ENCODE assay signal across 10 cellular contexts in genomic region chr5:102453716-102454115, GRCh38. TPM values are rescaled to one million over a fixed set of nuclear protein-coding genes. Genes with fewer than 3 reads are reported as not detected.
DNase-seq lines count a peak whose midpoint lies in the region; ATAC-seq and TF ChIP-seq lines count a peak whose summit lies in the region.
"Had no signal": no experiment of that assay in that cellular context is flagged by ENCODE, and none has a peak within 500 bp of the region (broad histone marks: within the 10 kb centered on the region; RNA-seq: fewer than 3 reads in every experiment).

No MANE protein-coding gene starts in this region.

- no peaks in the 10 kb centered on the region for H3K79me1 ChIP-seq in neuronal stem cell (ENCODE audit: low read depth, low read length)

- H3K4me2 ChIP-seq in MM.1S (ENCODE audit: low read depth, low read length) (peak overlapping the region; percentile 48), neuronal stem cell (ENCODE audit: insufficient read depth, low read length, poor library complexity, severe bottlenecking) (no peak overlapping the region), Karpas-422 (ENCODE audit: low read depth, low read length, poor library complexity, severe bottlenecking) (no peak overlapping the region)

- no peak overlapping the region for H2BK5ac ChIP-seq in neuronal stem cell (ENCODE audit: low read length)

- H3K27me3 ChIP-seq in MM.1S (replicated peaks; ENCODE audit: insufficient read depth, low read length) (no peaks in the 10 kb centered on the region), neuronal stem cell (ENCODE audit: control insufficient read depth in 3 of 3, insufficient read depth in 3 of 3, low read depth in 1 of 3, low read length in 3 of 3) (no peaks in the 10 kb centered on the region), Karpas-422 (ENCODE audit: low read length) (no peaks in the 10 kb centered on the region)
- H3K27me3 ChIP-seq: cardiac muscle cell had no signal

- H3K4me1 ChIP-seq in MM.1S (ENCODE audit: low read length) (no peaks in the 10 kb centered on the region), neuronal stem cell (ENCODE audit: control insufficient read depth in 2 of 2, insufficient read depth in 1 of 2, low read depth in 1 of 2, low read length in 2 of 2) (no peaks in the 10 kb centered on the region), Karpas-422 (ENCODE audit: low read length) (no peaks in the 10 kb centered on the region)

- no peak overlapping the region for H2BK120ac ChIP-seq in neuronal stem cell (ENCODE audit: low read depth, low read length)

- no peak overlapping the region for H3K23ac ChIP-seq in neuronal stem cell (ENCODE audit: low read depth, low read length, poor library complexity)

- H2BK15ac ChIP-seq in neuronal stem cell (ENCODE audit: low read length): no peak overlapping the region

- DNase-seq in NOMO-1 treated with DMSO at 0.1 percent for 48 hours (lab: John Stamatoyannopoulos, UW; ENCODE audit: unreplicated experiment): peak; percentile 14
- no peak for DNase-seq in NOMO-1 treated with dmso at 0.1 percent for 144 hours (lab: John Stamatoyannopoulos, UW; ENCODE audit: unreplicated experiment)
- DNase-seq in MM.1S: peak; percentile 65
- no peak for DNase-seq in neuronal stem cell (ENCODE audit: low spot score)
- no peak for DNase-seq in stimulated activated naive CD4-positive, alpha-beta T cell treated with Interleukin-2 at 50 U/mL for 16 hours (lab: John Stamatoyannopoulos, UW)
- no peak for DNase-seq in Karpas-422

- H3K79me2 ChIP-seq in MM.1S (ENCODE audit: low read length) (no peaks in the 10 kb centered on the region), Karpas-422 (ENCODE audit: low read length) (no peaks in the 10 kb centered on the region)

- H3K27ac ChIP-seq in MM.1S (ENCODE audit: low read length) (no peak overlapping the region), neuronal stem cell (replicated peaks; ENCODE audit: low read length) (no peak overlapping the region), Karpas-422 (ENCODE audit: low read length) (no peak overlapping the region)
- H3K27ac ChIP-seq: cardiac muscle cell had no signal

- H3K9me3 ChIP-seq in MM.1S (replicated peaks; ENCODE audit: insufficient read depth, low read length) (no peaks in the 10 kb centered on the region), neuronal stem cell (replicated peaks in 1 of 2; ENCODE audit: control insufficient read depth in 2 of 2, insufficient read depth in 1 of 2, low read depth in 1 of 2, low read length in 2 of 2) (peaks cover 0 to 5% of the 10 kb centered on the region in 2 donors), Karpas-422 (ENCODE audit: low read length) (no peaks in the 10 kb centered on the region)

- no peak overlapping the region for H3K14ac ChIP-seq in neuronal stem cell (ENCODE audit: low read length)

- H2AFZ ChIP-seq in MM.1S (ENCODE audit: low read length) (peak overlapping the region; percentile 68), neuronal stem cell (ENCODE audit: low read length) (peak overlapping the region; percentile 10), Karpas-422 (ENCODE audit: low read length) (no peak overlapping the region; the same call in none of the 2 replicates)

- no peak overlapping the region for H4K91ac ChIP-seq in neuronal stem cell (ENCODE audit: low read depth, low read length, poor library complexity)

- no peak overlapping the region for H3K18ac ChIP-seq in neuronal stem cell (ENCODE audit: low read length)

- H3K9ac ChIP-seq in MM.1S (ENCODE audit: low read length): no peak overlapping the region
- no peak overlapping the region for H3K9ac ChIP-seq in neuronal stem cell (ENCODE audit: low read depth, low read length, poor library complexity)
- H3K9ac ChIP-seq in Karpas-422 (ENCODE audit: low read length): no peak overlapping the region

- no peaks in the 10 kb centered on the region for H3K9me2 ChIP-seq in MM.1S (replicated peaks; ENCODE audit: insufficient read depth, low read length)
- H3K9me2 ChIP-seq in Karpas-422 (replicated peaks; ENCODE audit: insufficient read depth, low read length): no peaks in the 10 kb centered on the region

- H3K4ac ChIP-seq in neuronal stem cell (ENCODE audit: low read length): no peak overlapping the region

- H2AK5ac ChIP-seq in neuronal stem cell (ENCODE audit: low read depth, low read length): no peak overlapping the region

- ATAC-seq in HG02763 (IDR thresholded peaks at IDR 0.05; ENCODE audit: unreplicated experiment): peak; percentile 95
- ATAC-seq in esophagus mucosa: no peak
- ATAC-seq: HCT116 had no signal

- H3K36me3 ChIP-seq in MM.1S (replicated peaks; ENCODE audit: insufficient read depth, low read length): no peaks in the 10 kb centered on the region
- H3K36me3 ChIP-seq in neuronal stem cell (replicated peaks in 1 of 2; ENCODE audit: control insufficient read depth in 2 of 2, insufficient read depth in 2 of 2, low read length in 2 of 2): no peaks in the 10 kb centered on the region
- no peaks in the 10 kb centered on the region for H3K36me3 ChIP-seq in Karpas-422 (ENCODE audit: insufficient read depth, low read length)
- H3K36me3 ChIP-seq: cardiac muscle cell had no signal

- no peak for TF ChIP-seq CTCF in MM.1S (IDR thresholded peaks at IDR 0.05; ENCODE audit: low read length)

- H3F3A ChIP-seq in MM.1S (ENCODE audit: insufficient read depth, low read length): no peaks in the 10 kb centered on the region

- H3K4me3 ChIP-seq in MM.1S (ENCODE audit: low read length): peak overlapping the region; percentile 4; the same call in 1 of the 2 replicates
- H3K4me3 ChIP-seq in neuronal stem cell (ENCODE audit: low read length in 2 of 2): no peak overlapping the region
- no peak overlapping the region for H3K4me3 ChIP-seq in Karpas-422 (ENCODE audit: low read length)
- H3K4me3 ChIP-seq: cardiac muscle cell had no signal

- H4K8ac ChIP-seq in neuronal stem cell (ENCODE audit: low read depth, low read length): no peak overlapping the region

- H4K20me1 ChIP-seq in MM.1S (ENCODE audit: insufficient read depth, low read length) (no peaks in the 10 kb centered on the region), Karpas-422 (ENCODE audit: insufficient read depth, low read depth, low read length) (no peaks in the 10 kb centered on the region)

- H2BK12ac ChIP-seq in neuronal stem cell (ENCODE audit: low read length): no peak overlapping the region

RNA-seq across cellular contexts. Expression of gene SLCO6A1, which starts 45.1 kb away (rescaled TPM):
- polyA plus RNA-seq in neuronal stem cell (2013, experiment 1 of 2): 0.03 TPM
- polyA plus RNA-seq in neuronal stem cell (2013, experiment 2 of 2): 0.11 TPM
- total RNA-seq in esophagus mucosa: not detected
- total RNA-seq in Karpas-422 (2014; rRNA removed; shearing (Covaris generic); ENCODE audit: low replicate concordance): not detected in 2 replicates
- total RNA-seq: cardiac muscle cell had no signal
- polyA plus RNA-seq: cardiac muscle cell had no signal

Comparison
In these comparisons a context has a peak if more than half of its experiments do, and no peak if none do; other contexts are left out.
1. DNase-seq: peak in NOMO-1 treated with DMSO at 0.1 percent for 48 hours (single experiment) and MM.1S (single experiment); none in NOMO-1 treated with dmso at 0.1 percent for 144 hours (single experiment), neuronal stem cell (single experiment), stimulated activated naive CD4-positive, alpha-beta T cell treated with Interleukin-2 at 50 U/mL for 16 hours (single experiment) and Karpas-422 (single experiment).